In the genomic region with DNA sequence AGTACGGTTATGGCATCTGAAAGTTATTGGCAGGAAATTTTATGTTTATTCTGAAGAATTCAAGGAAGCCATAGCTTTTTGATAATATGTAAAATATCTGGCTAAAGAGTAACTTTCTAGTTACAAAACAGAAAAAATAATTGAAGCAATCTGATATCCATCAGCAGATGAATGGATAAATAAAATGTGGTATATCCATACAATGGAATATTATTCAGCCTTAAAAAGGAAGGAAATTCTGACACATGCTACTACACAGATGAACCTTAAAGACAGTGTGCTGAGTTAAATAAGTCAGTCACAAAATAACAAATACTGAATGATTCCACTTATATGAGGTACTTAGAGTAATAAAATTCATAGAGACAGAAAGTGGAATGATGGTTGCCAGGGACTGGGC, we compare ENCODE assay signal across 1 cellular context.
TF ChIP-seq lines count a peak whose summit lies in the region.

No MANE protein-coding gene starts in this region.

TF ChIP-seq in SK-N-SH, 30 proteins besides CTCF, POLR2A, EP300 and RAD21 (continued from another document):
- TF ChIP-seq, protein P1, sequence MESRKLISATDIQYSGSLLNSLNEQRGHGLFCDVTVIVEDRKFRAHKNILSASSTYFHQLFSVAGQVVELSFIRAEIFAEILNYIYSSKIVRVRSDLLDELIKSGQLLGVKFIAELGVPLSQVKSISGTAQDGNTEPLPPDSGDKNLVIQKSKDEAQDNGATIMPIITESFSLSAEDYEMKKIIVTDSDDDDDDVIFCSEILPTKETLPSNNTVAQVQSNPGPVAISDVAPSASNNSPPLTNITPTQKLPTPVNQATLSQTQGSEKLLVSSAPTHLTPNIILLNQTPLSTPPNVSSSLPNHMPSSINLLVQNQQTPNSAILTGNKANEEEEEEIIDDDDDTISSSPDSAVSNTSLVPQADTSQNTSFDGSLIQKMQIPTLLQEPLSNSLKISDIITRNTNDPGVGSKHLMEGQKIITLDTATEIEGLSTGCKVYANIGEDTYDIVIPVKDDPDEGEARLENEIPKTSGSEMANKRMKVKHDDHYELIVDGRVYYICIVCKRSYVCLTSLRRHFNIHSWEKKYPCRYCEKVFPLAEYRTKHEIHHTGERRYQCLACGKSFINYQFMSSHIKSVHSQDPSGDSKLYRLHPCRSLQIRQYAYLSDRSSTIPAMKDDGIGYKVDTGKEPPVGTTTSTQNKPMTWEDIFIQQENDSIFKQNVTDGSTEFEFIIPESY (IDR thresholded peaks at IDR 0.05; ENCODE audit: borderline replicate concordance, low read depth) = no peak
- TF ChIP-seq MEF2A (IDR thresholded peaks at IDR 0.05; ENCODE audit: borderline replicate concordance, low read depth) (no peak), RXRA (IDR thresholded peaks at IDR 0.05; ENCODE audit: borderline replicate concordance, low read depth) (no peak), EZH2phosphoT487 (IDR thresholded peaks at IDR 0.05; ENCODE audit: borderline replicate concordance, low read depth) (no peak)
- TF ChIP-seq, protein P2, sequence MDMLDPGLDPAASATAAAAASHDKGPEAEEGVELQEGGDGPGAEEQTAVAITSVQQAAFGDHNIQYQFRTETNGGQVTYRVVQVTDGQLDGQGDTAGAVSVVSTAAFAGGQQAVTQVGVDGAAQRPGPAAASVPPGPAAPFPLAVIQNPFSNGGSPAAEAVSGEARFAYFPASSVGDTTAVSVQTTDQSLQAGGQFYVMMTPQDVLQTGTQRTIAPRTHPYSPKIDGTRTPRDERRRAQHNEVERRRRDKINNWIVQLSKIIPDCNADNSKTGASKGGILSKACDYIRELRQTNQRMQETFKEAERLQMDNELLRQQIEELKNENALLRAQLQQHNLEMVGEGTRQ (IDR thresholded peaks at IDR 0.05; ENCODE audit: borderline replicate concordance, low read depth, low read length) = no peak
TF ChIP-seq in SK-N-SH: peak in this region for 0.
